9 cellular contexts compared by ENCODE assay signal in genomic region chr11:124623861-124624525, GRCh38. TPM values are rescaled to one million over a fixed set of nuclear protein-coding genes. Genes with fewer than 3 reads are reported as not detected.
DNase-seq lines count a peak whose midpoint lies in the region; ATAC-seq and TF ChIP-seq lines count a peak whose summit lies in the region.
"Had no signal": no experiment of that assay in that cellular context is flagged by ENCODE, and none has a peak within 500 bp of the region (broad histone marks: within the 10 kb centered on the region; RNA-seq: fewer than 3 reads in every experiment).

No MANE protein-coding gene starts in this region.

- H3K27ac ChIP-seq in PC-9 (no peak overlapping the region), prostate gland (peak overlapping the region in 1 of 2 donors; percentile 84)

- WGBS in prostate gland = 65% methylated on average over 4 of the region's 4 CpGs

- 0 out of 2 replicates have a peak, but pooled peaks cover 3% of the 10 kb centered on the region for H3K9me2 ChIP-seq in PC-9 (ENCODE audit: insufficient read depth)

- H3K9me3 ChIP-seq in PC-9 (ENCODE audit: insufficient read depth, low read depth) = no peaks in the 10 kb centered on the region
- H3K9me3 ChIP-seq in prostate gland = no peaks in the 10 kb centered on the region

- CTCF ChIA-PET in PC-9 (lab: Charles Lee) = no interaction called here

- H3K27me3 ChIP-seq in PC-9 (ENCODE audit: insufficient read depth, low read depth) (peaks cover 18% of the 10 kb centered on the region), prostate gland (replicated peaks; ENCODE audit: insufficient read depth) (no peaks in the 10 kb centered on the region)

- H3F3A ChIP-seq in PC-9 (ENCODE audit: insufficient read depth, low read depth) = peaks cover 6% of the 10 kb centered on the region; the same call in 1 of the 2 replicates

- POLR2A ChIA-PET in PC-9 (lab: Charles Lee; ENCODE audit: unreplicated experiment) = interaction anchor here (0.6 kb wide), 1 partner anchor 27 kb away, joined by 7 read pairs; no protein-coding TSS in a partner anchor

- H3K36me3 ChIP-seq in PC-9 (ENCODE audit: low read depth) (peaks cover 11% of the 10 kb centered on the region), prostate gland (no peaks in the 10 kb centered on the region)

- H4K20me1 ChIP-seq in PC-9 (ENCODE audit: insufficient read depth) = peaks cover 10% of the 10 kb centered on the region; the same call in 1 of the 2 replicates

- no TSS peak for BruUV-seq in PC-9 (replicated peaks; lab: Mats Ljungman, UMichigan)

- no peak for TF ChIP-seq POLR2A in prostate gland (IDR thresholded peaks at IDR 0.05)

- no peak overlapping the region for H2AFZ ChIP-seq in PC-9

- TF ChIP-seq CTCF in PC-9 (conservative IDR thresholded peaks at IDR 0.05) (no peak), epithelial cell of proximal tubule (conservative IDR thresholded peaks at IDR 0.05; ENCODE audit: low read depth, low read length) (no peak), prostate gland (IDR thresholded peaks at IDR 0.05) (no peak)

- intact Hi-C loops in PC-9 (cut with micrococcal nuclease; ENCODE audit: unreplicated experiment) = no loop called here
- intact Hi-C loops in prostate gland (cut with DNase I) = no loop called here

- peak overlapping the region; percentile 88 for H3K4me3 ChIP-seq in PC-9
- peak overlapping the region; percentile 91 for H3K4me3 ChIP-seq in epithelial cell of proximal tubule (ENCODE audit: low read depth, low read length)
- H3K4me3 ChIP-seq in prostate gland = peak overlapping the region; percentile 63 to 77

- peak overlapping the region; percentile 94 for H3K4me2 ChIP-seq in PC-9

- DNase-seq in EH (ENCODE audit: low read depth) (peak; percentile 51), PC-9 (no peak), epithelial cell of proximal tubule (ENCODE audit: low read depth) (no peak), prostate gland (ENCODE audit: low spot score) (no peak), ACHN (no peak)
- DNase-seq in stimulated activated naive CD4-positive, alpha-beta T cell (lab: John Stamatoyannopoulos, UW) = no peak
- no peak for DNase-seq in activated CD8-positive, alpha-beta memory T cell treated with anti-CD3 and anti-CD28 coated beads for 24 hours

- in situ Hi-C loops in ACHN (cut with HindIII; ENCODE audit: low pct_ligation_motif_present, low pct_unique_long_range_greater_than_20kb, low sequenced_read_pairs) = no loop called here

- H3K79me2 ChIP-seq in PC-9 (ENCODE audit: low read depth) = peaks cover 22% of the 10 kb centered on the region

- H3K4me1 ChIP-seq in PC-9 (replicated peaks; ENCODE audit: insufficient read depth) (peaks cover 11% of the 10 kb centered on the region), prostate gland (replicated peaks) (peaks cover 3% of the 10 kb centered on the region)

- ATAC-seq in GM19324 (IDR thresholded peaks at IDR 0.05; ENCODE audit: low FRiP score, unreplicated experiment) = no peak

RNA-seq across cellular contexts. Expression of gene TBRG1, which starts 1.3 kb away (rescaled TPM):
- total RNA-seq in PC-9 (2021) (22.3 and 24.3 TPM in 2 replicates), epithelial cell of proximal tubule (12.6 and 25.3 TPM in 2 replicates), prostate gland (10 to 100 TPM; 30.8 to 33.8 TPM)

RNA-seq across cellular contexts. Expression of gene PANX3, which starts 12.8 kb away (rescaled TPM):
- total RNA-seq in PC-9 (2021) (not detected in 2 replicates), epithelial cell of proximal tubule (not detected in 2 replicates), prostate gland (not detected)
- total RNA-seq: pulmonary artery endothelial cell had no signal

RNA-seq across cellular contexts. Expression of gene SIAE, which starts 49.5 kb away (rescaled TPM):
- total RNA-seq in PC-9 (2021) (29.2 and 37.9 TPM in 2 replicates), epithelial cell of proximal tubule (3.5 and 8.2 TPM in 2 replicates), prostate gland (10 to 100 TPM; 20.4 to 30.1 TPM)

RNA-seq across cellular contexts. Expression of gene SPA17, which starts 49.7 kb away (rescaled TPM):
- total RNA-seq in PC-9 (2021) (6.1 and 15.7 TPM in 2 replicates), epithelial cell of proximal tubule (21.2 and 28.1 TPM in 2 replicates), prostate gland (10 to 100 TPM; 14.7 to 20.8 TPM)

RNA-seq across cellular contexts. Expression of gene OR8A1, which starts 54.2 kb away (rescaled TPM):
- not detected in 2 replicates for total RNA-seq in PC-9 (2021)
- not detected in 2 replicates for total RNA-seq in epithelial cell of proximal tubule
- not detected for total RNA-seq in prostate gland
- total RNA-seq: pulmonary artery endothelial cell had no signal
